ENCODE assay signal across 23 cellular contexts in the genomic region with DNA sequence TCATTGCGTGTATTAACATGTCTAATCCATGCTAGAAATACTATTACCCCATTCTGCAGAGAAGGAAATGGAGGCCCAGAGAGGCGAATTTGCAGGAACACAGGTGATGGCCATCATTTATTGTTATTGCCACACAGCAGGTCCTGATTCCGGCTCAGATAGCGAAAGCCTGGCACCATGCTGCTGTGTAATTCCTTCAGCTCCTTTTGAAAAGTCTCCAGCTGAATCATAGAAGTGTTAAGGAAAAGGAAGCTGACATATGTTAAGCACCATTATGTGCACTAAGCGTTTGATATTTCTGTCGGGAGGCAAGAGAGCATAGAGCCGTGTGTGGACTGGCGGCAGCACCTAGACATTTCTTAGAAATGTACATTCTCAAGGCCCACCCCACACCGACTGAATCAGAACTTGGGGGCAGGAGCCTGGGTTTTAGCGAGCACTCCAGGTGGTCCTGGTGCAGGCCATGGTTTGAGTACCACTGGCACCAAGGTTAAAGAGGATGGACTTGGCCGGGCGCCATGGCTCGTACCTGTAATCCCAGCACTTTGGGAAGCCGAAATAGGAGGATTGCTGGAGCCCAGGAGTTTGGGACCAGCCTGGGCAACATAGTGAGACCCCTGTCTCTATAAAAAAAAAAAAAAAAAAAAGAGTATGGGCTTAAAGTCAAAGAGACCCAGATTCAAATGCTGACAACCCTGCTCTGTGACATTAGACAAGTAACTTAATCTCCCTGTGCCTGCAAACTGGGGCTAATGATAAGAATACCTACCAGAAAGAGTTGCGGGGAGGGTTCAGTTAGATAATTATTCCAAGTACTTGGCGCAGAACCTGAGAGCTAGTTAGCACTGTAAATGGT. TPM values are rescaled to one million over a fixed set of nuclear protein-coding genes. Genes with fewer than 3 reads are reported as not detected.
A peak's percentile ranks its signal among the peaks of the same experiment; 100 is the strongest.
DNase-seq lines count a peak whose midpoint lies in the region; ATAC-seq, FAIRE-seq and TF ChIP-seq lines count a peak whose summit lies in the region.
"Had no signal": no experiment of that assay in that cellular context is flagged by ENCODE, and none has a peak within 500 bp of the region (broad histone marks: within the 10 kb centered on the region; RNA-seq: fewer than 3 reads in every experiment).

No MANE protein-coding gene starts in this region.

- intact Hi-C loops in left lung (cut with DNase I), result no loop called here
- intact Hi-C loops in esophagus squamous epithelium (cut with DNase I), result no loop called here

- ATAC-seq in left lung (peak; percentile 3), GM19328 (IDR thresholded peaks at IDR 0.05; ENCODE audit: unreplicated experiment) (no peak)
- ATAC-seq: T-cell had no signal

- peaks cover 3% of the 10 kb centered on the region for H3K27me3 Mint-ChIP-seq in astrocyte (ENCODE audit: low read depth, unreplicated experiment)
- H3K27me3 Mint-ChIP-seq: activated naive CD4-positive, alpha-beta T cell treated with anti-CD3 and anti-CD28 coated beads, Interleukin-2, amount 50 U/mL, for 24 hours; CD8-positive, alpha-beta memory T cell; T-cell had no signal

- no peak for FAIRE-seq in astrocyte (lab: Jason Lieb, UNC)
- FAIRE-seq: GM12892 had no signal

- DNase-seq in DMS 273 (lab: John Stamatoyannopoulos, UW; ENCODE audit: unreplicated experiment) (peak; percentile 41), DMS 273 treated with DMSO at 0.1 percent for 48 hours (lab: John Stamatoyannopoulos, UW) (no peak), NCI-H1436 (lab: John Stamatoyannopoulos, UW) (peak; percentile 90), astrocyte (ENCODE audit: low read depth) (no peak), left lung (peak in 1 of 2 donors; percentile 67), esophagus squamous epithelium (lab: John Stamatoyannopoulos, UW) (no peak), brain microvascular endothelial cell (no peak)
- DNase-seq: CD8-positive, alpha-beta memory T cell; DND-41; effector CD8-positive, alpha-beta T cell; kidney glomerular epithelial cell; mesendoderm; NCI-H1417 treated with DMSO at 0.1 percent for 48 hours; NCI-H2227 treated with DMSO at 0.1 percent for 48 hours; NCI-H748 treated with DMSO at 0.1 percent for 48 hours; SIG-M5; stimulated activated CD8-positive, alpha-beta memory T cell treated with anti-CD3 and anti-CD28 coated beads, Interleukin-4, amount 100 ng/mL, for 48 hours; T-cell had no signal

- H3K4me2 ChIP-seq in astrocyte (ENCODE audit: low read length), result no peak overlapping the region

- TF ChIP-seq CTCF in astrocyte (IDR thresholded peaks at IDR 0.05; ENCODE audit: insufficient read depth, low read depth, low read length) (no peak), left lung (IDR thresholded peaks at IDR 0.05) (no peak), esophagus squamous epithelium (IDR thresholded peaks at IDR 0.05) (no peak), brain microvascular endothelial cell (IDR thresholded peaks at IDR 0.05; ENCODE audit: low read depth, low read length, missing control alignments) (no peak)

- H3K4me3 ChIP-seq in astrocyte (ENCODE audit: insufficient read depth, low read depth, low read length) (no peak overlapping the region), left lung (no peak overlapping the region), esophagus squamous epithelium (no peak overlapping the region), brain microvascular endothelial cell (ENCODE audit: low read depth, low read length) (no peak overlapping the region)
- H3K4me3 ChIP-seq: upper lobe of left lung had no signal

- WGBS in esophagus squamous epithelium, 2 donors, result 66 to 68% methylated on average over 12 to 16 of the region's 16 CpGs

- no peaks in the 10 kb centered on the region for H3K9me3 ChIP-seq in astrocyte (ENCODE audit: insufficient read depth, low read depth, low read length)
- no peaks in the 10 kb centered on the region for H3K9me3 ChIP-seq in left lung
- H3K9me3 ChIP-seq in esophagus squamous epithelium, result no peaks in the 10 kb centered on the region
- H3K9me3 ChIP-seq: upper lobe of left lung had no signal

- peak overlapping the region; percentile 51 for H3K27ac Mint-ChIP-seq in astrocyte (ENCODE audit: unreplicated experiment)
- H3K27ac Mint-ChIP-seq: activated naive CD4-positive, alpha-beta T cell treated with anti-CD3 and anti-CD28 coated beads, Interleukin-2, amount 50 U/mL, for 24 hours; T-cell had no signal

- H3K9ac ChIP-seq in astrocyte (ENCODE audit: low read length), result no peak overlapping the region

- H3K79me2 ChIP-seq in astrocyte (ENCODE audit: insufficient read depth, low read length), result no peaks in the 10 kb centered on the region

- H3K27ac ChIP-seq in astrocyte (ENCODE audit: low read depth, low read length), result no peak overlapping the region
- no peak overlapping the region for H3K27ac ChIP-seq in left lung
- peak overlapping the region in 1 of 4 donors; percentile 13 for H3K27ac ChIP-seq in esophagus squamous epithelium
- H3K27ac ChIP-seq in brain microvascular endothelial cell, result no peak overlapping the region
- H3K27ac ChIP-seq: 22Rv1, upper lobe of left lung had no signal

- H4K20me1 ChIP-seq in astrocyte (ENCODE audit: insufficient read depth, low read length), result peaks cover 24% of the 10 kb centered on the region

- no peaks in the 10 kb centered on the region for H3K36me3 Mint-ChIP-seq in astrocyte (ENCODE audit: low read depth, unreplicated experiment)
- H3K36me3 Mint-ChIP-seq: activated naive CD4-positive, alpha-beta T cell treated with anti-CD3 and anti-CD28 coated beads, Interleukin-2, amount 50 U/mL, for 24 hours; CD8-positive, alpha-beta memory T cell; T-cell had no signal

- H3K4me3 Mint-ChIP-seq in astrocyte (ENCODE audit: unreplicated experiment), result no peak overlapping the region
- H3K4me3 Mint-ChIP-seq: activated naive CD4-positive, alpha-beta T cell treated with anti-CD3 and anti-CD28 coated beads, Interleukin-2, amount 50 U/mL, for 24 hours; T-cell had no signal

- peaks cover 67% of the 10 kb centered on the region for H3K4me1 Mint-ChIP-seq in astrocyte (ENCODE audit: low read depth, unreplicated experiment)
- H3K4me1 Mint-ChIP-seq: activated naive CD4-positive, alpha-beta T cell treated with anti-CD3 and anti-CD28 coated beads, Interleukin-2, amount 50 U/mL, for 24 hours; CD8-positive, alpha-beta memory T cell; T-cell had no signal

- no peaks in the 10 kb centered on the region for H3K9me3 Mint-ChIP-seq in astrocyte (ENCODE audit: unreplicated experiment)
- H3K9me3 Mint-ChIP-seq: activated naive CD4-positive, alpha-beta T cell treated with anti-CD3 and anti-CD28 coated beads, Interleukin-2, amount 50 U/mL, for 24 hours; CD8-positive, alpha-beta memory T cell; T-cell had no signal

- H2AFZ ChIP-seq in astrocyte (ENCODE audit: low read depth, low read length), result no peak overlapping the region

- H3K27me3 ChIP-seq in astrocyte (ENCODE audit: insufficient read depth, low read length) (no peaks in the 10 kb centered on the region), left lung (no peaks in the 10 kb centered on the region), esophagus squamous epithelium (no peaks in the 10 kb centered on the region), brain microvascular endothelial cell (replicated peaks) (no peaks in the 10 kb centered on the region)
- H3K27me3 ChIP-seq: upper lobe of left lung had no signal

- H3K4me1 ChIP-seq in astrocyte (ENCODE audit: insufficient read depth, low read length) (peaks cover 58% of the 10 kb centered on the region), left lung (peaks cover 13 to 20% of the 10 kb centered on the region in 2 donors), esophagus squamous epithelium (peaks cover 21 to 85% (median 39%) of the 10 kb centered on the region in 3 donors)

- no peaks in the 10 kb centered on the region for H3K36me3 ChIP-seq in astrocyte (ENCODE audit: insufficient read depth, low read length)
- no peaks in the 10 kb centered on the region for H3K36me3 ChIP-seq in left lung
- no peaks in the 10 kb centered on the region for H3K36me3 ChIP-seq in esophagus squamous epithelium
- no peaks in the 10 kb centered on the region for H3K36me3 ChIP-seq in brain microvascular endothelial cell (replicated peaks)
- H3K36me3 ChIP-seq: upper lobe of left lung had no signal

- in situ Hi-C loops in brain microvascular endothelial cell (cut with HindIII; ENCODE audit: low pct_ligation_motif_present, low sequenced_read_pairs), result no loop called here

- no peak for TF ChIP-seq POLR2A in esophagus squamous epithelium (IDR thresholded peaks at IDR 0.05)

RNA-seq across cellular contexts. Expression of gene UNC5B, which starts 52.2 kb away (rescaled TPM):
- total RNA-seq in astrocyte (15.0 and 32.8 TPM in 2 replicates), left lung (10 to 100 TPM; 14.4 to 20.3 TPM), esophagus squamous epithelium (10 to 100 TPM; 18.9 to 48.1 (median 28.4) TPM)

RNA-seq across cellular contexts. Expression of gene SLC29A3, which starts 54.5 kb away (rescaled TPM):
- total RNA-seq in astrocyte (3.2 and 3.4 TPM in 2 replicates), left lung (10 to 100 TPM in 1 of 2 donors, 1 to 10 TPM in 1; 7.8 to 13.4 TPM), esophagus squamous epithelium (1 to 10 TPM in 3 of 4 donors, under 1 TPM in 1; 0.87 to 3.1 (median 2.3) TPM)

Comparison
In these comparisons a context has a peak if more than half of its experiments do, and no peak if none do; other contexts are left out.
1. DNase-seq: peak in DMS 273 (single experiment) and NCI-H1436 (single experiment); none in DMS 273 treated with DMSO at 0.1 percent for 48 hours (single experiment), astrocyte (single experiment), esophagus squamous epithelium (single experiment) and brain microvascular endothelial cell (single experiment).